Comparison of ENCODE assay signal across 1 cellular context in genomic region chr3:159929894-159930235, GRCh38.
TF ChIP-seq lines count a peak whose summit lies in the region.

No MANE protein-coding gene starts in this region.

TF ChIP-seq in K562, 482 proteins besides CTCF, POLR2A, EP300 and RAD21 (continued from another document):
- TF ChIP-seq TSHZ1 (CRISPR knock-in tag; IDR thresholded peaks at IDR 0.05), result no peak
TF ChIP-seq in K562: peak in this region for 0.
